Comparison of ENCODE assay signal across 8 cellular contexts in the genomic region with DNA sequence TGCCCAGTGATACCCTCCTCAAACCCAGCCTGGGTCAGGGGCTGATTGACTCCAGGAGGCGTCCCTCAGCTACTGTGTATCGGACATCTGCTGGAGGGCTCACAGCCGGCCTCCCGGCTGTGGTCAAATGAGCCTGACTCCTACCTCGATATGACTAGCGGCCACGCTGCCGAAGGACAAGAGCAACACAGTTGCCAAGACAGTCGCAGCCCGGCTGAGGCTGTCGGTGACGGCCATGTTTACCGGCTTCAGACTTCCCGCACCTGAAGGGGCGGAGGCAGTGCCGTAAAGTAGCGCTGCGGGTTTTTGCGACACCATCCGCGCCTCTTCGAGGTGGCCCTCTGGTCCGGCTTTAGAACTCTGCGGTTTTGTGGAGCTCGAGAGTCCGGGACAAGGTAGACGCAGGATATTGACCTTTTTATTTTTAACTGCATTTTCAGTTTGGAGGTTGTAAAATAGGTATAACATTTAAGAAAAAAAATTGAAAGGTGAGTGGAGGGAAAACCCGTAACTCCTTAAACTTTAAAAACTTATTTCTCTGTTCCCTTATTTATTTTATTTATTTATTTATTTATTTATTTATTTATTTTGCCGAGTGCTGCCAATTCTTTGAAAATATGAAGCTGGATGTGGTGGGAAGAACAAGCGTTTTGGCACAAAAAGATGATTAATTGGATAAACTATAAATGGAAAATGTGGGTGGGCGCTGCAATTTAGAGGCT.
DNase-seq lines count a peak whose midpoint lies in the region; ATAC-seq, FAIRE-seq and TF ChIP-seq lines count a peak whose summit lies in the region.

PIGK (minus strand) TSS at position 265 of the 722 bp plus-strand sequence; CDS start at position 237, 28 bp downstream.

- peak; percentile 96 for ATAC-seq in HG03196 (IDR thresholded peaks at IDR 0.05; ENCODE audit: unreplicated experiment)
- ATAC-seq in activated CD4-positive, CD25-positive, alpha-beta regulatory T cell treated with anti-CD3 and anti-CD28 coated beads, Interleukin-2, amount 50 U/mL, for 24 hours: peak; percentile 92 to 94

- peak within 1 kb of the TSS; percentile 84 for H3K4me3 ChIP-seq in AG09309 (ENCODE audit: control insufficient read depth, low read depth, low read length)

- TF ChIP-seq CTCF in AG09309 (IDR thresholded peaks at IDR 0.05; ENCODE audit: control insufficient read depth, insufficient read depth, low read depth, low read length, missing control alignments): no peak

- in situ Hi-C loops in GM18951 (cut with MboI; ENCODE audit: low sequenced_read_pairs, unreplicated experiment): no loop called here

- FAIRE-seq in islet of Langerhans (lab: Jason Lieb, UNC): peak; percentile 86

- TF ChIP-seq POLR2A in GM18951 (IDR thresholded peaks at IDR 0.05; ENCODE audit: extremely low read depth, insufficient read depth, insufficient read length): peak; percentile 88

- DNase-seq in AG09309 (ENCODE audit: low read depth) (peak; percentile 37), NCI-H345 (lab: John Stamatoyannopoulos, UW) (peak; percentile 92), cerebellar cortex (ENCODE audit: low spot score) (peak; percentile 90)
- peak; percentile 82 for DNase-seq in stimulated activated CD4-positive, alpha-beta T cell treated with anti-CD3 and anti-CD28 coated beads, Interleukin-12 subunit alpha, Interleukin-12 subunit beta, amount 100 ng/mL, for 4 hours

Comparison
In these comparisons a context has a peak if more than half of its experiments do, and no peak if none do; other contexts are left out.
1. Peak in every context shown above with its lines: DNase-seq, ATAC-seq and H3K4me3 ChIP-seq.
2. DNase-seq: peak in every context shown above with its lines; median percentile 92 in NCI-H345; 90 in cerebellar cortex; 82 in stimulated activated CD4-positive, alpha-beta T cell treated with anti-CD3 and anti-CD28 coated beads, Interleukin-12 subunit alpha, Interleukin-12 subunit beta, amount 100 ng/mL, for 4 hours; 37 in AG09309.